Comparison of ENCODE assay signal across 13 cellular contexts in genomic region chr11:93526058-93526633, GRCh38. TPM values are rescaled to one million over a fixed set of nuclear protein-coding genes. Genes with fewer than 3 reads are reported as not detected.
A peak's percentile ranks its signal among the peaks of the same experiment; 100 is the strongest.
DNase-seq lines count a peak whose midpoint lies in the region; ATAC-seq and TF ChIP-seq lines count a peak whose summit lies in the region.
"Had no signal": no experiment of that assay in that cellular context is flagged by ENCODE, and none has a peak within 500 bp of the region (broad histone marks: within the 10 kb centered on the region; RNA-seq: fewer than 3 reads in every experiment).

No MANE protein-coding gene starts in this region.

- no peaks in the 10 kb centered on the region for H3K9me3 ChIP-seq in heart left ventricle
- no peaks in the 10 kb centered on the region for H3K9me3 ChIP-seq in thyroid gland
- H3K9me3 ChIP-seq: suprapubic skin had no signal

- H3K36me3 ChIP-seq in heart left ventricle (no peaks in the 10 kb centered on the region), thyroid gland (no peaks in the 10 kb centered on the region)
- H3K36me3 ChIP-seq: brain microvascular endothelial cell, suprapubic skin had no signal

- DNase-seq in heart left ventricle, result no peak
- DNase-seq in Right ventricle myocardium superior, result no peak
- no peak for DNase-seq in thyroid gland
- no peak for DNase-seq in KBM-7
- DNase-seq in NCI-H146 treated with DMSO at 0.1 percent for 48 hours (lab: John Stamatoyannopoulos, UW; ENCODE audit: unreplicated experiment), result no peak
- DNase-seq: activated CD8-positive, alpha-beta memory T cell treated with anti-CD3 and anti-CD28 coated beads for 24 hours; CD8-positive, alpha-beta T cell; stimulated activated CD4-positive, alpha-beta T cell treated with anti-CD3 and anti-CD28 coated beads, Interleukin-1b, Interleukin-23, amount 100 ng/mL, for 48 hours had no signal

- intact Hi-C loops in heart left ventricle (cut with DNase I), result no loop called here
- intact Hi-C loops in Right ventricle myocardium superior (cut with DNase I), result no loop called here
- intact Hi-C loops in thyroid gland (cut with DNase I), result no loop called here

- in situ Hi-C loops in KBM-7 (cut with MboI; ENCODE audit: low pct_unique_long_range_greater_than_20kb, low sequenced_read_pairs), result no loop called here

- ATAC-seq in heart left ventricle, result no peak
- ATAC-seq in Right ventricle myocardium superior (ENCODE audit: poor library complexity), result no peak
- peak; percentile 24 for ATAC-seq in HG02852 (IDR thresholded peaks at IDR 0.05; ENCODE audit: unreplicated experiment)
- ATAC-seq in activated T-helper 17 cell treated with anti-CD3 and anti-CD28 coated beads, Interleukin-2, amount 50 U/mL, for 72 hours (replicated peaks), result no peak
- ATAC-seq in GM21825 (IDR thresholded peaks at IDR 0.05; ENCODE audit: unreplicated experiment), result no peak
- ATAC-seq: CD8-positive, alpha-beta T cell had no signal

- 69 to 89% (median 83%) methylated on average over 4 of the region's 4 CpGs for WGBS in heart left ventricle, 4 donors
- 60 to 62% methylated on average over 4 of the region's 4 CpGs for WGBS in thyroid gland, 2 donors

- H3K4me3 Mint-ChIP-seq in activated T-helper 17 cell treated with anti-CD3 and anti-CD28 coated beads, Interleukin-2, amount 50 U/mL, for 72 hours, result peak overlapping the region; percentile 77
- H3K4me3 Mint-ChIP-seq: CD8-positive, alpha-beta T cell had no signal

- peaks cover 5% of the 10 kb centered on the region for H3K36me3 Mint-ChIP-seq in activated T-helper 17 cell treated with anti-CD3 and anti-CD28 coated beads, Interleukin-2, amount 50 U/mL, for 72 hours (ENCODE audit: low read depth)
- H3K36me3 Mint-ChIP-seq: CD8-positive, alpha-beta T cell had no signal

- H3K27ac Mint-ChIP-seq in activated T-helper 17 cell treated with anti-CD3 and anti-CD28 coated beads, Interleukin-2, amount 50 U/mL, for 72 hours, result peak overlapping the region; percentile 95

- TF ChIP-seq POLR2A in heart left ventricle (IDR thresholded peaks at IDR 0.05), result no peak
- TF ChIP-seq POLR2A in thyroid gland (IDR thresholded peaks at IDR 0.05), result no peak

- no peaks in the 10 kb centered on the region for H3K27me3 Mint-ChIP-seq in activated T-helper 17 cell treated with anti-CD3 and anti-CD28 coated beads, Interleukin-2, amount 50 U/mL, for 72 hours

- H3K4me3 ChIP-seq in heart left ventricle, result no peak overlapping the region
- no peak overlapping the region for H3K4me3 ChIP-seq in thyroid gland (replicated peaks in 1 of 3)
- H3K4me3 ChIP-seq: suprapubic skin had no signal

- H3K4me1 ChIP-seq in heart left ventricle, result peaks cover 23 to 98% (median 53%) of the 10 kb centered on the region in 12 donors
- H3K4me1 ChIP-seq in thyroid gland, result peaks cover 38 to 67% of the 10 kb centered on the region in 2 donors

- peaks cover 61% of the 10 kb centered on the region for H3K4me1 Mint-ChIP-seq in activated T-helper 17 cell treated with anti-CD3 and anti-CD28 coated beads, Interleukin-2, amount 50 U/mL, for 72 hours

- peak overlapping the region in 10 of 12 donors; percentile 7 to 87 (median 27) for H3K27ac ChIP-seq in heart left ventricle
- peak overlapping the region in 2 of 3 donors; percentile 51 to 56 for H3K27ac ChIP-seq in thyroid gland
- H3K27ac ChIP-seq: brain microvascular endothelial cell had no signal

- no peak for TF ChIP-seq CTCF in heart left ventricle (IDR thresholded peaks at IDR 0.05)
- no peak for TF ChIP-seq CTCF in thyroid gland (IDR thresholded peaks at IDR 0.05)

- H3K27me3 ChIP-seq in heart left ventricle (no peaks in the 10 kb centered on the region), thyroid gland (no peaks in the 10 kb centered on the region)
- H3K27me3 ChIP-seq: brain microvascular endothelial cell, suprapubic skin had no signal

- no peaks in the 10 kb centered on the region for H3K9me3 Mint-ChIP-seq in activated T-helper 17 cell treated with anti-CD3 and anti-CD28 coated beads, Interleukin-2, amount 50 U/mL, for 72 hours
- H3K9me3 Mint-ChIP-seq: CD8-positive, alpha-beta T cell had no signal

RNA-seq across cellular contexts. Expression of gene SMCO4, which starts 17.0 kb away (rescaled TPM):
- total RNA-seq in heart left ventricle (10 to 100 TPM; 28.5 to 71.7 (median 52.5) TPM), Right ventricle myocardium superior (43.4 TPM), thyroid gland (100 to 1,000 TPM in 2 of 4 donors, 10 to 100 TPM in 2; 38.6 to 135 (median 102) TPM)
- 10 to 100 TPM; 39.7 to 81.4 TPM for polyA plus RNA-seq in heart left ventricle
- 10 to 100 TPM; 49.3 to 82.4 TPM for total RNA-seq in activated T-helper 17 cell treated with anti-CD3 and anti-CD28 coated beads, Interleukin-2, amount 50 U/mL, for 72 hours
